8 cellular contexts compared by ENCODE assay signal in the genomic region with DNA sequence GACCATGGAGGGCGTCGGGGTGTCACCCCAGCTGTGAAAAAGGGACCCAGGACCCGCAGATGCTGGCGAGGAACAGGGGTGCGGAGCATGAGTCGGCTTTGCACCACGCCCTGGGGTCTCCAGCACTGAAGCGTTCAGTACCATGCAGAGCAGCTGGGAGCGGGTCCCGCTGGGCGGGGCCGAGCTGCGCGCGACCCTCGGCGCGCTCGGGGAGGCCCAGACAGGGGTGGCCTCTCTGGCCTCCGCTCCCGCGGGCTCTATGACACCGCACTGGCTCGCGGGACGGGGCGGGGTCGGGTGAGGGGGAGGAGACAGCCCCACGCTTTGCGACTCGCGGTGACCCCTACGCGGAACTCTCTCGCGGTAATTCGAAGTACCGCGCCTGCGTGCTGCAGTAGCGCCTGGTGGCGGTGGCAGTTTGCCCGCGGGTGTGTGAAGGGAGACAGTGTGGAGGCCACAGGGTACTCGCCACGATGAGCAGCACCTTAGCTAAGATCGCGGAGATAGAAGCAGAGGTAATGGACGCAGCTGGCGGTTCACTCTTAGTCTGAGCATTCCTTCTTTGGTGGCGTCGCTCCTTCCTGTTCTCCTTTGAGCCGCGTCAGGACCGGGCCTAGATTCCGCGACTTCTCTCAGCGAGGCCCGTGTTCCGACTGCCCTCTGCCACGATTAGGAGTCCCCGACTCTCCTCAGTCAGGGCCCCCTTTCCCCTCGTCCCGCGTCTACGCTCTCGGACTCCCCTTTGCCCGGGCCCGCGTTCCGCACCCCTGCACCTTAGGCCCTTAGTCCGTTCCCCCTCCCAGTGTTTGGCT. TPM values are rescaled to one million over a fixed set of nuclear protein-coding genes. Genes with fewer than 3 reads are reported as not detected.
DNase-seq lines count a peak whose midpoint lies in the region; ATAC-seq and TF ChIP-seq lines count a peak whose summit lies in the region.

A gene with protein sequence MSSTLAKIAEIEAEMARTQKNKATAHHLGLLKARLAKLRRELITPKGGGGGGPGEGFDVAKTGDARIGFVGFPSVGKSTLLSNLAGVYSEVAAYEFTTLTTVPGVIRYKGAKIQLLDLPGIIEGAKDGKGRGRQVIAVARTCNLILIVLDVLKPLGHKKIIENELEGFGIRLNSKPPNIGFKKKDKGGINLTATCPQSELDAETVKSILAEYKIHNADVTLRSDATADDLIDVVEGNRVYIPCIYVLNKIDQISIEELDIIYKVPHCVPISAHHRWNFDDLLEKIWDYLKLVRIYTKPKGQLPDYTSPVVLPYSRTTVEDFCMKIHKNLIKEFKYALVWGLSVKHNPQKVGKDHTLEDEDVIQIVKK (plus strand): TSS at position 394 of the 812 bp plus-strand sequence. CDS start 80 bp downstream, at position 474.

- H3K9me2 ChIP-seq in SU-DHL-6 (replicated peaks; ENCODE audit: insufficient read depth, low read length) = no peaks in the 10 kb centered on the region

- H3K4me2 ChIP-seq in SU-DHL-6 (ENCODE audit: low read depth, low read length, poor library complexity, severe bottlenecking) (peak within 1 kb of the TSS; percentile 82), parathyroid adenoma (ENCODE audit: low read length) (peak within 1 kb of the TSS; percentile 85)

- H3K27me3 ChIP-seq in SU-DHL-6 (ENCODE audit: low read length) (no peaks in the 10 kb centered on the region), parathyroid adenoma (ENCODE audit: control insufficient read depth, insufficient read depth, low read length) (no peaks in the 10 kb centered on the region), tibial nerve (no peaks in the 10 kb centered on the region)

- H3K27ac ChIP-seq in SU-DHL-6 (ENCODE audit: low read depth, low read length) (peak within 1 kb of the TSS; percentile 36), parathyroid adenoma (peak within 1 kb of the TSS; percentile 73), tibial nerve (peak within 1 kb of the TSS; percentile 83 to 93 (median 90))

- H3K4me1 ChIP-seq in parathyroid adenoma = no peaks in the 10 kb centered on the region
- H3K4me1 ChIP-seq in tibial nerve = peaks cover 0 to 29% (median 10%) of the 10 kb centered on the region in 4 donors

- 1% methylated on average over 42 to 51 of the region's 72 CpGs for WGBS in tibial nerve, 2 donors

- intact Hi-C loops in Right ventricle myocardium superior (cut with DNase I) = loop anchor here (2.0 to 5.0 kb wide), 2 partner anchors 52 to 97 kb away; a partner anchor contains a TSS

- H4K20me1 ChIP-seq in SU-DHL-6 (ENCODE audit: low read depth, low read length) = no peaks in the 10 kb centered on the region

- no peak for TF ChIP-seq CTCF in GM12864 (IDR thresholded peaks at IDR 0.05; ENCODE audit: low read depth, low read length, missing control alignments)
- TF ChIP-seq CTCF in SU-DHL-6 (IDR thresholded peaks at IDR 0.05; ENCODE audit: insufficient read depth, low read length, poor library complexity, severe bottlenecking) = no peak
- TF ChIP-seq CTCF in parathyroid adenoma (IDR thresholded peaks at IDR 0.05) = no peak
- TF ChIP-seq CTCF in tibial nerve (IDR thresholded peaks at IDR 0.05) = peak in 3 of 5 experiments; percentile 5 to 66 (median 49)

- DNase-seq in GM12864 (ENCODE audit: low read depth) = peak; percentile 84
- DNase-seq in NCI-H128 (lab: John Stamatoyannopoulos, UW; ENCODE audit: unreplicated experiment) = peak; percentile 83
- DNase-seq in activated naive CD8-positive, alpha-beta T cell treated with anti-CD3 and anti-CD28 coated beads, Interleukin-2, amount 50 U/mL, for 16 hours (ENCODE audit: low read depth, low spot score) = peak; percentile 96
- peak; percentile 98 for DNase-seq in Right ventricle myocardium superior
- DNase-seq in tibial nerve (ENCODE audit: low spot score in 2 of 2) = peak; percentile 93 to 94

- H3K36me3 ChIP-seq in SU-DHL-6 (ENCODE audit: low read length) = peaks cover 8% of the 10 kb centered on the region; the same call in 1 of the 2 replicates
- H3K36me3 ChIP-seq in parathyroid adenoma (ENCODE audit: control insufficient read depth, insufficient read depth, low read length) = no peaks in the 10 kb centered on the region
- peaks cover 0 to 35% (median under 1%) of the 10 kb centered on the region in 3 donors for H3K36me3 ChIP-seq in tibial nerve

- H3K9ac ChIP-seq in SU-DHL-6 (ENCODE audit: low read length) (peak within 1 kb of the TSS; percentile 82), parathyroid adenoma (peak within 1 kb of the TSS; percentile 28)

- peak; percentile 68 to 87 for TF ChIP-seq POLR2A in tibial nerve (IDR thresholded peaks at IDR 0.05)

- 0 out of 2 replicates have a peak, but pooled peaks cover 8% of the 10 kb centered on the region for H3F3A ChIP-seq in SU-DHL-6 (ENCODE audit: insufficient read depth)

- no peaks in the 10 kb centered on the region for H3K9me3 ChIP-seq in SU-DHL-6 (ENCODE audit: insufficient read depth, low read length)
- no peaks in the 10 kb centered on the region for H3K9me3 ChIP-seq in parathyroid adenoma (ENCODE audit: control insufficient read depth, low read length)
- no peaks in the 10 kb centered on the region for H3K9me3 ChIP-seq in tibial nerve

- peak within 1 kb of the TSS; percentile 41 for H2AFZ ChIP-seq in SU-DHL-6 (ENCODE audit: low read depth, low read length, severe bottlenecking)
- H2AFZ ChIP-seq in parathyroid adenoma = peak within 1 kb of the TSS; percentile 92

- peak; percentile 99 for ATAC-seq in HG02678 (IDR thresholded peaks at IDR 0.05; ENCODE audit: unreplicated experiment)
- peak; percentile 99 for ATAC-seq in Right ventricle myocardium superior (ENCODE audit: poor library complexity)

- H3K79me2 ChIP-seq in SU-DHL-6 (ENCODE audit: insufficient read depth, low read length) (peaks cover 35% of the 10 kb centered on the region), parathyroid adenoma (peaks cover 19% of the 10 kb centered on the region)

- H3K4me3 ChIP-seq in GM12864 (ENCODE audit: low read depth, low read length) (peak within 1 kb of the TSS; percentile 81), SU-DHL-6 (ENCODE audit: insufficient read depth, low read length, poor library complexity, severe bottlenecking) (peak within 1 kb of the TSS; percentile 88), parathyroid adenoma (ENCODE audit: low read depth, low read length) (peak within 1 kb of the TSS; percentile 93), tibial nerve (peak within 1 kb of the TSS; percentile 65 to 86 (median 68))

- TF ChIP-seq EP300 in tibial nerve (IDR thresholded peaks at IDR 0.05) = peak; percentile 67 to 95

RNA-seq across cellular contexts. Expression of the gene that starts here (rescaled TPM):
- total RNA-seq in Right ventricle myocardium superior = 60.6 TPM
- total RNA-seq in tibial nerve = 10 to 100 TPM; 35.9 to 86.7 (median 51.9) TPM

Comparison
In these comparisons a context has a peak if more than half of its experiments do, and no peak if none do; other contexts are left out.
1. Peak in every context shown above with its lines: DNase-seq, ATAC-seq, H3K4me3 ChIP-seq and H3K27ac ChIP-seq.
2. CTCF ChIP-seq: peak in tibial nerve (3 of 5); none in GM12864 (single experiment), SU-DHL-6 (single experiment) and parathyroid adenoma (single experiment).
3. H3K27ac ChIP-seq: peak in every context shown above with its lines; median percentile 90 in tibial nerve; 73 in parathyroid adenoma; 36 in SU-DHL-6.